In the genomic region with DNA sequence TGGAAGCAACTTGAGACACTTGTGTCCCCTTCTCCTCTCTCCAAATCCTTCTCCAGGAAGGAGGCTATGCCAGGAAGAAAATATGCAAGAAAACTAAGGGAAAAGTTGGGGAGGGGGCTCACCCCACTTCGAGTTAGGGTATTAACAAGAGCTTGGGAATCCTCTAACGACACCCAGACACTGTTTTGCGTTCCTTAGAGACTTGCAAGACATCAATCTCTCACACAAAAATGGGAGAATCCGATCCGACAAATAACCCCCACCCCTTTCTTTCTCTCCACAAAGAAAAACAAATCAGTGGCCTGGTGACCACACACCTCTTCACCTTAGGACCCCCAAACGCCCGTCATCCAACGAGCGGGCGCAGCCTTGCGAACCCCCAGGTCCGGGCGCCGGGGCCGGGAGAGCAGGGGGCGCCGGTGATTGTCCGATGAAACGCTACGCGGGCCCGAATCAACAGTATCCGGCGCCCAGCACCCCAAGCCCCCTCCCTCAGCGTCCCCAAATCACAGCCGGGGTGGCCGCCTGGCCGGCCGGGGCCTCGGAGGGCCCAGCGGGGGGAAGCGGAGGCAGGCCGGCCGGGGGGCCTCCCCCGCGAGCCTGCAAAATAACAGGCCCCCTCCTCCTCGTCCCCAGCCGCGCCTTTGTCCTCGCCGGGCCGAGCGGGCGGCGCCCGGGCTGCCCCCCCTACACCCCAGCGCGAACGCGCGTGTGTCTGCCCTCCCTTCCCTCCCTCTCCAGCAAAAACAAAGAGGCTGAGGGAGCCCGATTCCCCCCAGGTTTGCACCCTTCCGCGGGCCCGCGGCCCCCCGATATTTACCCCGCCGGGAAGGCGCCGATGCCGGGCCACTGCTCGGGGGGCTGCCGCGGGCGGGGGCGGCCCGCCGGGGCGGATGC, we compare ENCODE assay signal across 8 cellular contexts. TPM values are rescaled to one million over a fixed set of nuclear protein-coding genes. Genes with fewer than 3 reads are reported as not detected.
DNase-seq lines count a peak whose midpoint lies in the region; ATAC-seq and TF ChIP-seq lines count a peak whose summit lies in the region.

No MANE protein-coding gene starts in this region.

- H3K27me3 ChIP-seq in duodenal mucosa (ENCODE audit: control insufficient read depth in 1 of 2, insufficient read depth in 2 of 2, low read length in 2 of 2) (no peaks in the 10 kb centered on the region), left lung (peaks cover 0 to 9% of the 10 kb centered on the region in 2 donors)

- H3K4me3 ChIP-seq in duodenal mucosa (ENCODE audit: low read depth in 1 of 2, low read length in 2 of 2) (peak overlapping the region; percentile 59 to 65), left lung (peak overlapping the region; percentile 54 to 70)

- ATAC-seq in left lung: peak; percentile 51
- no peak for ATAC-seq in HG02981 (IDR thresholded peaks at IDR 0.05; ENCODE audit: unreplicated experiment)

- H3K4me1 ChIP-seq in duodenal mucosa (ENCODE audit: control insufficient read depth in 1 of 2, insufficient read depth in 2 of 2, low read length in 2 of 2) (peaks cover 40 to 46% of the 10 kb centered on the region in 2 donors), left lung (peaks cover 25 to 61% of the 10 kb centered on the region in 2 donors)

- TF ChIP-seq CTCF in left lung (IDR thresholded peaks at IDR 0.05): no peak

- peak overlapping the region; percentile 58 to 86 for H3K9ac ChIP-seq in duodenal mucosa (ENCODE audit: low read depth in 1 of 2, low read length in 2 of 2)

- H3K27ac ChIP-seq in duodenal mucosa (ENCODE audit: low read depth, low read length): peak overlapping the region; percentile 91
- peak overlapping the region; percentile 90 to 97 for H3K27ac ChIP-seq in left lung

- DNase-seq in NOMO-1 treated with DMSO at 0.1 percent for 48 hours (lab: John Stamatoyannopoulos, UW; ENCODE audit: unreplicated experiment): peak; percentile 27
- no peak for DNase-seq in NOMO-1 treated with dmso at 0.1 percent for 144 hours (lab: John Stamatoyannopoulos, UW; ENCODE audit: unreplicated experiment)
- peak; percentile 67 for DNase-seq in NAMALWA (ENCODE audit: low spot score)
- DNase-seq in activated CD4-positive, alpha-beta T cell treated with anti-CD3 and anti-CD28 coated beads, Interleukin-2, amount 50 U/mL, for 48 hours: peak; percentile 41 to 54
- DNase-seq in left lung: peak; percentile 64 to 87
- DNase-seq in stimulated activated CD4-positive, alpha-beta T cell treated with anti-CD3 and anti-CD28 coated beads, Interleukin-2, amount 100 ng/mL, for 24 hours: peak; percentile 50 to 57

- intact Hi-C loops in left lung (cut with DNase I): no loop called here

- no peaks in the 10 kb centered on the region for H3K9me3 ChIP-seq in duodenal mucosa (ENCODE audit: control insufficient read depth in 1 of 2, low read length in 2 of 2)
- no peaks in the 10 kb centered on the region for H3K9me3 ChIP-seq in left lung

- H3K36me3 ChIP-seq in duodenal mucosa (ENCODE audit: control insufficient read depth in 1 of 2, insufficient read depth in 2 of 2, low read length in 2 of 2) (peaks cover 6 to 9% of the 10 kb centered on the region in 2 donors), left lung (peaks cover 0 to 6% of the 10 kb centered on the region in 2 donors)

RNA-seq across cellular contexts. Expression of a gene that starts 0.6 kb away (rescaled TPM):
- 100 to 1,000 TPM in 1 of 2 donors, 10 to 100 TPM in 1; 95.3 to 123 TPM for total RNA-seq in left lung

RNA-seq across cellular contexts. Expression of a gene that starts 43.8 kb away (rescaled TPM):
- 10 to 100 TPM; 84.5 to 98.3 TPM for total RNA-seq in left lung
